14 cellular contexts compared by ENCODE assay signal in the genomic region with DNA sequence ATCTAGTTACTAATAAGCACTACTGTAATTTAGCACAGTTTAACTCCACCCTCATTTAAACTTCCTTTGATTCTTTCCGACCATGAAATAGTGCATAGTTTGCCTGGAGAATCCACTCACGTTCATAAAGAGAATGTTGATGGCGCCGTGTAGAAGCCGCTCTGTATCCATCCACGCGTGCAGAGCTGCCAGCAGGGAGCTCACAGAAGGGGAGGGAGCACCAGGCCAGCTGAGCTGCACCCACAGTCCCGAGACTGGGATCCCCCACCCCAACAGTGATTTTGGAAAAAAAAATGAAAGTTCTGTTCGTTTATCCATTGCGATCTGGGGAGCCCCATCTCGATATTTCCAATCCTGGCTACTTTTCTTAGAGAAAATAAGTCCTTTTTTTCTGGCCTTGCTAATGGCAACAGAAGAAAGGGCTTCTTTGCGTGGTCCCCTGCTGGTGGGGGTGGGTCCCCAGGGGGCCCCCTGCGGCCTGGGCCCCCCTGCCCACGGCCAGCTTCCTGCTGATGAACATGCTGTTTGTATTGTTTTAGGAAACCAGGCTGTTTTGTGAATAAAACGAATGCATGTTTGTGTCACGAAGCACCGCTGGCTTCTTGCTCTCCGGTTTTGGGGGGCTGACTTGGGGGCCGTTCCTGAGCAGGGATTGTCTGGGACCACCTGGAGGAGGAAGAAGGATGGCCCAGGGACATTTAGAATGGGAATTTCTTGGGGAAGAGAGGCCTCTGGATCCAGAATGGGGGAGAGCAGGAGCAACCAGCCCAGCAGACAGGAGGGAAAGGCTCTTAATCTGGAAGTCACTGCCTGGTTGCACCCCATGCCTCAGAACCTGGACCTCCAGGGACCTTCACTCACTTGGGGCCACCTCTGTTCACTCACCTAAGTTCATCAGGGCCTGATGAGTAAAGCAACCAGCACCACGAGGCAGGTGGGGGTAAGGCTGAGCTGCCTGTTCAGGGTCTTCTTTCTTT. TPM values are rescaled to one million over a fixed set of nuclear protein-coding genes. Genes with fewer than 3 reads are reported as not detected.
A peak's percentile ranks its signal among the peaks of the same experiment; 100 is the strongest.
DNase-seq lines count a peak whose midpoint lies in the region; ATAC-seq and TF ChIP-seq lines count a peak whose summit lies in the region.
"Had no signal": no experiment of that assay in that cellular context is flagged by ENCODE, and none has a peak within 500 bp of the region (broad histone marks: within the 10 kb centered on the region; RNA-seq: fewer than 3 reads in every experiment).

No MANE protein-coding gene starts in this region.

- WGBS in body of pancreas, 2 donors: 59 to 63% methylated on average over 20 of the region's 20 CpGs
- 69 to 75% methylated on average over 19 of the region's 20 CpGs for WGBS in thyroid gland, 2 donors

- no peaks in the 10 kb centered on the region for H3K36me3 Mint-ChIP-seq in natural killer cell
- H3K36me3 Mint-ChIP-seq: activated CD8-positive, alpha-beta memory T cell treated with anti-CD3 and anti-CD28 coated beads, Interleukin-2, amount 10 ng/mL, durations not matched to agents 7 days and 5 days; activated naive CD4-positive, alpha-beta T cell treated with anti-CD3 and anti-CD28 coated beads, Interleukin-2, amount 50 U/mL, for 72 hours had no signal

- CTCF ChIA-PET in A673 (lab: Charles Lee): no interaction called here

- H3K36me3 ChIP-seq in A673 (ENCODE audit: insufficient read depth, low read length, poor library complexity, severe bottlenecking) (peaks cover 16% of the 10 kb centered on the region), HUES48 (ENCODE audit: control insufficient read depth, insufficient read depth, low read length) (peaks cover 27% of the 10 kb centered on the region), body of pancreas (replicated peaks in 1 of 2; ENCODE audit: insufficient read depth in 1 of 2, low read depth in 2 of 2) (peaks cover 8 to 16% of the 10 kb centered on the region in 2 donors), thyroid gland (peaks cover 17 to 31% of the 10 kb centered on the region in 2 donors)
- H3K36me3 ChIP-seq: uterus had no signal

- H3K27ac Mint-ChIP-seq in natural killer cell: peak overlapping the region; percentile 84 to 85
- H3K27ac Mint-ChIP-seq: activated naive CD4-positive, alpha-beta T cell treated with anti-CD3 and anti-CD28 coated beads, Interleukin-2, amount 50 U/mL, for 72 hours had no signal

- intact Hi-C loops in A673 (cut with micrococcal nuclease; ENCODE audit: unreplicated experiment): no loop called here
- intact Hi-C loops in body of pancreas (cut with DNase I): loop anchor here (10.0 kb wide), 1 partner anchor 49 kb away; no protein-coding TSS in a partner anchor
- intact Hi-C loops in natural killer cell (cut with micrococcal nuclease): loop anchor here (2.0 kb wide), 1 partner anchor 13 kb away; no protein-coding TSS in a partner anchor
- intact Hi-C loops in thyroid gland (cut with DNase I): loop anchor here (10.0 kb wide), 1 partner anchor 81 kb away; no protein-coding TSS in a partner anchor

- POLR2A ChIA-PET in A673 (lab: Charles Lee; ENCODE audit: low non-redundant PET): interaction anchor here (0.8 kb wide), 1 partner anchor 46 kb away, joined by 4 read pairs; no protein-coding TSS in a partner anchor

- no peak for DNase-seq in A673 (ENCODE audit: low spot score)
- DNase-seq in body of pancreas: no peak
- DNase-seq in natural killer cell: no peak
- no peak for DNase-seq in NCI-H2107 (lab: John Stamatoyannopoulos, UW)
- no peak for DNase-seq in thyroid gland
- DNase-seq: activated CD8-positive, alpha-beta memory T cell treated with anti-CD3 and anti-CD28 coated beads, Interleukin-2, amount 10 ng/mL, durations not matched to agents 7 days and 5 days; DMS79; left lung; NCI-H2029 treated with DMSO at 0.1 percent for 48 hours; uterus had no signal

- no peaks in the 10 kb centered on the region for H3K9me3 Mint-ChIP-seq in natural killer cell
- H3K9me3 Mint-ChIP-seq: activated naive CD4-positive, alpha-beta T cell treated with anti-CD3 and anti-CD28 coated beads, Interleukin-2, amount 50 U/mL, for 72 hours had no signal

- H3K4me1 Mint-ChIP-seq in natural killer cell: peaks cover 60 to 72% of the 10 kb centered on the region in 2 donors

- TSS peak; percentile 88 for BruUV-seq in A673 (replicated peaks; lab: Mats Ljungman, UMichigan)

- TF ChIP-seq CTCF in A673 (conservative IDR thresholded peaks at IDR 0.05; ENCODE audit: low read depth, low read length): no peak
- TF ChIP-seq CTCF in body of pancreas (IDR thresholded peaks at IDR 0.05): no peak
- TF ChIP-seq CTCF in natural killer cell (IDR thresholded peaks at IDR 0.05): no peak
- no peak for TF ChIP-seq CTCF in thyroid gland (IDR thresholded peaks at IDR 0.05)

- H3K27me3 Mint-ChIP-seq in natural killer cell (ENCODE audit: low read depth in 2 of 2): no peaks in the 10 kb centered on the region
- H3K27me3 Mint-ChIP-seq: activated CD8-positive, alpha-beta memory T cell treated with anti-CD3 and anti-CD28 coated beads, Interleukin-2, amount 10 ng/mL, durations not matched to agents 7 days and 5 days had no signal

- peak overlapping the region; percentile 60 for H3K4me3 Mint-ChIP-seq in natural killer cell
- H3K4me3 Mint-ChIP-seq: activated CD8-positive, alpha-beta memory T cell treated with anti-CD3 and anti-CD28 coated beads, Interleukin-2, amount 10 ng/mL, durations not matched to agents 7 days and 5 days had no signal

- H3K27me3 ChIP-seq in A673 (replicated peaks; ENCODE audit: insufficient read depth, low read depth, low read length, poor library complexity) (no peaks in the 10 kb centered on the region), HUES48 (ENCODE audit: control insufficient read depth, insufficient read depth, low read length) (no peaks in the 10 kb centered on the region), body of pancreas (no peaks in the 10 kb centered on the region), thyroid gland (no peaks in the 10 kb centered on the region)
- H3K27me3 ChIP-seq: left lung, uterus had no signal

- no peak overlapping the region for H3K4me3 ChIP-seq in A673 (ENCODE audit: low read depth, low read length, poor library complexity, severe bottlenecking)
- H3K4me3 ChIP-seq in HUES48 (ENCODE audit: low read depth, low read length): no peak overlapping the region; the same call in 1 of the 2 replicates
- no peak overlapping the region for H3K4me3 ChIP-seq in body of pancreas
- no peak overlapping the region for H3K4me3 ChIP-seq in thyroid gland (replicated peaks in 1 of 3)
- H3K4me3 ChIP-seq: left lung, uterus had no signal

- H3K9ac ChIP-seq in HUES48 (ENCODE audit: low read depth, low read length): no peak overlapping the region

- TF ChIP-seq POLR2A in body of pancreas (IDR thresholded peaks at IDR 0.05) (no peak), thyroid gland (IDR thresholded peaks at IDR 0.05) (no peak)

- H3K27ac ChIP-seq in A673 (ENCODE audit: low read depth, low read length, poor library complexity, severe bottlenecking) (peak overlapping the region; percentile 57), HUES48 (ENCODE audit: low read depth, low read length) (peak overlapping the region; percentile 64), body of pancreas (peak overlapping the region in 3 of 4 donors; percentile 78 to 84 (median 81)), thyroid gland (peak overlapping the region in 1 of 3 donors; percentile 23)
- H3K27ac ChIP-seq: left lung, uterus had no signal

- ATAC-seq in body of pancreas (no peak), natural killer cell (peak in 1 of 3 donors; percentile 2), GM19455 (IDR thresholded peaks at IDR 0.05; ENCODE audit: unreplicated experiment) (no peak), GM21381 (IDR thresholded peaks at IDR 0.05; ENCODE audit: unreplicated experiment) (no peak)
- ATAC-seq: activated CD8-positive, alpha-beta memory T cell treated with anti-CD3 and anti-CD28 coated beads, Interleukin-2, amount 10 ng/mL, durations not matched to agents 7 days and 5 days; activated naive CD4-positive, alpha-beta T cell treated with anti-CD3 and anti-CD28 coated beads, Interleukin-2, amount 50 U/mL, for 72 hours; left lung had no signal

- H3K9me3 ChIP-seq in A673 (ENCODE audit: low read depth, low read length, poor library complexity, severe bottlenecking) (no peaks in the 10 kb centered on the region), HUES48 (ENCODE audit: control insufficient read depth, insufficient read depth, low read length) (no peaks in the 10 kb centered on the region), body of pancreas (no peaks in the 10 kb centered on the region), thyroid gland (no peaks in the 10 kb centered on the region)
- H3K9me3 ChIP-seq: left lung, uterus had no signal

- H3K4me1 ChIP-seq in A673 (ENCODE audit: insufficient read depth, low read length, poor library complexity, severe bottlenecking) (peaks cover 23% of the 10 kb centered on the region), HUES48 (ENCODE audit: control insufficient read depth, insufficient read depth, low read length) (peaks cover 57% of the 10 kb centered on the region), body of pancreas (peaks cover 59% of the 10 kb centered on the region), thyroid gland (peaks cover 12 to 33% of the 10 kb centered on the region in 2 donors)
- H3K4me1 ChIP-seq: left lung, uterus had no signal

RNA-seq across cellular contexts. Expression of a gene that starts 35.4 kb away (rescaled TPM):
- total RNA-seq in A673 (2021) (56.4 and 57.2 TPM in 2 replicates), body of pancreas (10 to 100 TPM; 86.6 to 87.7 TPM), natural killer cell (100 to 1,000 TPM in 1 of 3 donors, 10 to 100 TPM in 2; 75.6 to 124 (median 84.8) TPM), thyroid gland (10 to 100 TPM; 52.3 to 81.8 (median 62.6) TPM)
